8 cellular contexts compared by ENCODE assay signal in the genomic region with DNA sequence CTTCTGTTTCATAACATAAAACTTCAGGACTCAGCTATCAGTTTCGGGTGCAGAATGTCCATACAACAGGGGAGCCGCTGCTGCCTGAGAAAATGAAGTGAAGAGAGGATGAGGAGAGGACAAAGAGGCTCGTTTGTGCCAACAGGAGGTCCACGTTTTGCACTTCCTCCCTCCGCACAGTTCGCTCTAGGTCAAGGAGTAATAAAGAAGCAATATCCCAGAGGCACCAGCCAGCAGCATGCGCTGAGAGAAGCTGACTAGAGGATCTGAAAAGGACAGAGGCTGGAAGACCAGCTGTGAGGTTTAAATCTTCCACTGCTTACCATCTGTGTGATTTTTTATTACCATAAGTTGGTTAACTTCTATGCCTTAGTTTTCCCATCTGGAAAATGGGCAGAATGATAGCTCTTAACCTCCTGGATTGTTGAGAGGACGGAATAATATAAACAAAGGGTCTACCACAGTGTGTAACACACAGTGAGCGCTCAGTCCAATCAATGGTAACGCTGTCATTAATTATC. TPM values are rescaled to one million over a fixed set of nuclear protein-coding genes. Genes with fewer than 3 reads are reported as not detected.
DNase-seq lines count a peak whose midpoint lies in the region; ATAC-seq and TF ChIP-seq lines count a peak whose summit lies in the region.

No MANE protein-coding gene starts in this region.

- H3K9me3 Mint-ChIP-seq in osteocyte (ENCODE audit: unreplicated experiment), result no peaks in the 10 kb centered on the region

- TF ChIP-seq POLR2A in NB4 (IDR thresholded peaks at IDR 0.05; ENCODE audit: extremely low read depth, insufficient read length), result no peak

- TF ChIP-seq CTCF in NB4 (IDR thresholded peaks at IDR 0.05; ENCODE audit: low read depth, low read length) (no peak), osteocyte (IDR thresholded peaks at IDR 0.05) (no peak)

- DNase-seq in EL (peak; percentile 2), NB4 (ENCODE audit: low read depth) (peak; percentile 20), osteocyte (ENCODE audit: extremely low spot score, unreplicated experiment) (no peak), epidermal melanocyte (ENCODE audit: insufficient read length, low spot score) (no peak)
- no peak for DNase-seq in stimulated activated naive CD4-positive, alpha-beta T cell treated with Interleukin-2 at 50 U/mL for 16 hours (lab: John Stamatoyannopoulos, UW)

- H3K4me1 Mint-ChIP-seq in osteocyte (ENCODE audit: unreplicated experiment), result peaks cover 17% of the 10 kb centered on the region

- peaks cover 2% of the 10 kb centered on the region for H3K36me3 Mint-ChIP-seq in osteocyte (ENCODE audit: unreplicated experiment)

- no peaks in the 10 kb centered on the region for H3K27me3 ChIP-seq in endocrine pancreas (ENCODE audit: control insufficient read depth, insufficient read depth, low read length)

- peak overlapping the region; percentile 79 for H3K4me3 ChIP-seq in NB4 (ENCODE audit: low read depth, low read length)
- peak overlapping the region; percentile 70 for H3K4me3 ChIP-seq in endocrine pancreas (ENCODE audit: control insufficient read depth, insufficient read depth, low read length)

- peaks cover 8% of the 10 kb centered on the region for H3K27me3 Mint-ChIP-seq in osteocyte (ENCODE audit: unreplicated experiment)

- H3K9me3 ChIP-seq in endocrine pancreas (ENCODE audit: control insufficient read depth, low read length), result no peaks in the 10 kb centered on the region

- ATAC-seq in GM21529 (IDR thresholded peaks at IDR 0.05; ENCODE audit: unreplicated experiment) (no peak), HG03139 (IDR thresholded peaks at IDR 0.05; ENCODE audit: unreplicated experiment) (no peak)

- H3K9ac ChIP-seq in endocrine pancreas (ENCODE audit: control insufficient read depth, insufficient read depth, low read length), result no peak overlapping the region

- peak overlapping the region; percentile 90 for H3K27ac Mint-ChIP-seq in osteocyte (ENCODE audit: unreplicated experiment)

- H3K4me3 Mint-ChIP-seq in osteocyte (ENCODE audit: unreplicated experiment), result peak overlapping the region; percentile 83

- H3K36me3 ChIP-seq in endocrine pancreas (ENCODE audit: control insufficient read depth, insufficient read depth, low read length), result no peaks in the 10 kb centered on the region

- H3K4me1 ChIP-seq in endocrine pancreas (ENCODE audit: control insufficient read depth, insufficient read depth, low read length), result no peaks in the 10 kb centered on the region

RNA-seq across cellular contexts. Expression of a gene that starts 0.7 kb away (rescaled TPM):
- 10.0 and 11.9 TPM in 2 replicates for total RNA-seq in osteocyte

Comparison
In these comparisons a context has a peak if more than half of its experiments do, and no peak if none do; other contexts are left out.
1. DNase-seq: peak in EL (single experiment) and NB4 (single experiment); none in osteocyte (single experiment), stimulated activated naive CD4-positive, alpha-beta T cell treated with Interleukin-2 at 50 U/mL for 16 hours (single experiment) and epidermal melanocyte (single experiment).